In the genomic region with DNA sequence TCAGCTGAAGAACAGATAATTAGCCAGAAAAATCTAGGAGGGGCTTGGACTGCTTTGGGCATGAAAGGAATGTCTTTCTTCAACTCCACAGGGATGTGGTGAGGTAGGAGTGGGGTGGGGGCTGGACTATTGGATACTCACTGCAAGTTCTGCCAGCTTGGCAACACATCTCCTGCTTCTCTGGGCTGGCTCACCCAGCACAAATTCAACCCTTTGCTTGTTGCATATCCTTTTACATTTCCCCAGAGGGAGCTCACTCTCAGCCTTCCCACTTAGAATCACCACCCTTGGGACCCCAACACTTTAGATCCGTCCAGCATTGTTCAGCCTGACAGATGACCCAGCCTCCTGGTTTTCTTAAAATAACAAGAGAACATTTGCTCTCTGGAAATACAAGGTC, we compare ENCODE assay signal across 24 cellular contexts.
DNase-seq lines count a peak whose midpoint lies in the region; ATAC-seq and TF ChIP-seq lines count a peak whose summit lies in the region.
"Had no signal": no experiment of that assay in that cellular context is flagged by ENCODE, and none has a peak within 500 bp of the region (broad histone marks: within the 10 kb centered on the region; RNA-seq: fewer than 3 reads in every experiment).

No MANE protein-coding gene starts in this region.

- H3K4me2 ChIP-seq in GM23338 (no peak overlapping the region), neural progenitor cell (no peak overlapping the region)
- H3K4me2 ChIP-seq: BLaER1 had no signal

- in situ Hi-C loops in astrocyte of the cerebellum (cut with HindIII; ENCODE audit: low sequenced_read_pairs): loop anchor here (25.0 kb wide), 1 partner anchor 307 kb away; no protein-coding TSS in a partner anchor

- no peaks in the 10 kb centered on the region for H3K27me3 ChIP-seq in GM23338 (ENCODE audit: insufficient read depth)
- H3K27me3 ChIP-seq in cardiac muscle cell: no peaks in the 10 kb centered on the region
- no peaks in the 10 kb centered on the region for H3K27me3 ChIP-seq in neural progenitor cell
- H3K27me3 ChIP-seq: BLaER1 had no signal

- H3K9me3 Mint-ChIP-seq in GM23338 (no peaks in the 10 kb centered on the region; the same call in 2 of the 3 replicates), neural progenitor cell (peaks cover 4% of the 10 kb centered on the region)
- H3K9me3 Mint-ChIP-seq: activated T-cell treated with anti-CD3 and anti-CD28 coated beads, Interleukin-2, amount 50 U/mL, for 4 hours had no signal

- H3K27ac ChIP-seq in GM23338 (ENCODE audit: low read depth): no peak overlapping the region
- no peak overlapping the region for H3K27ac ChIP-seq in cardiac muscle cell
- no peak overlapping the region for H3K27ac ChIP-seq in neural progenitor cell
- H3K27ac ChIP-seq: BLaER1 had no signal

- H3K36me3 ChIP-seq in GM23338 (ENCODE audit: insufficient read depth) (no peaks in the 10 kb centered on the region), cardiac muscle cell (no peaks in the 10 kb centered on the region), neural progenitor cell (no peaks in the 10 kb centered on the region)
- H3K36me3 ChIP-seq: BLaER1 had no signal

- H3K4me1 ChIP-seq in GM23338 (ENCODE audit: insufficient read depth) (peaks cover 3% of the 10 kb centered on the region; the same call in 1 of the 2 replicates), cardiac muscle cell (ENCODE audit: low read depth) (peaks cover 7% of the 10 kb centered on the region), neural progenitor cell (peaks cover 10% of the 10 kb centered on the region)
- H3K4me1 ChIP-seq: Caco-2 had no signal

- H3K36me3 Mint-ChIP-seq in GM23338 (ENCODE audit: low read depth) (no peaks in the 10 kb centered on the region), neural progenitor cell (peaks cover 2% of the 10 kb centered on the region)
- H3K36me3 Mint-ChIP-seq: activated naive CD4-positive, alpha-beta T cell treated with anti-CD3 and anti-CD28 coated beads, Interleukin-2, amount 50 U/mL, for 24 hours had no signal

- no peaks in the 10 kb centered on the region for H4K20me1 ChIP-seq in GM23338 (replicated peaks; ENCODE audit: insufficient read depth)
- H4K20me1 ChIP-seq in neural progenitor cell (ENCODE audit: low read depth): no peaks in the 10 kb centered on the region
- H4K20me1 ChIP-seq: BLaER1 had no signal

- H3K4me3 Mint-ChIP-seq in GM23338: no peak overlapping the region
- no peak overlapping the region for H3K4me3 Mint-ChIP-seq in neural progenitor cell
- H3K4me3 Mint-ChIP-seq: activated naive CD4-positive, alpha-beta T cell treated with anti-CD3 and anti-CD28 coated beads, Interleukin-2, amount 50 U/mL, for 24 hours; activated T-cell treated with anti-CD3 and anti-CD28 coated beads, Interleukin-2, amount 50 U/mL, for 4 hours; neural crest cell had no signal

- no peak for TF ChIP-seq CTCF in GM23338 (conservative IDR thresholded peaks at IDR 0.05; ENCODE audit: low read depth in 2 of 2)
- TF ChIP-seq CTCF in astrocyte of the cerebellum (IDR thresholded peaks at IDR 0.05; ENCODE audit: low read depth, low read length, missing control alignments): peak; percentile 24
- TF ChIP-seq CTCF in cardiac muscle cell (IDR thresholded peaks at IDR 0.05; ENCODE audit: low read depth, low read length): peak; percentile 24
- TF ChIP-seq CTCF in neural progenitor cell (IDR thresholded peaks at IDR 0.05): no peak

- H3K79me2 ChIP-seq in GM23338 (replicated peaks; ENCODE audit: insufficient read depth): no peaks in the 10 kb centered on the region
- H3K79me2 ChIP-seq in neural progenitor cell (ENCODE audit: low read depth): no peaks in the 10 kb centered on the region

- peak overlapping the region; percentile 80; the same call in 1 of the 2 replicates for H2AFZ ChIP-seq in GM23338
- H2AFZ ChIP-seq in neural progenitor cell (replicated peaks): no peak overlapping the region

- H3F3A ChIP-seq in GM23338 (replicated peaks; ENCODE audit: low read depth): no peaks in the 10 kb centered on the region
- no peaks in the 10 kb centered on the region for H3F3A ChIP-seq in neural progenitor cell (ENCODE audit: low read depth)

- H3K4me3 ChIP-seq in GM23338 (no peak overlapping the region), astrocyte of the cerebellum (ENCODE audit: low read depth, low read length) (no peak overlapping the region), cardiac muscle cell (no peak overlapping the region), neural progenitor cell (no peak overlapping the region)
- H3K4me3 ChIP-seq: BLaER1 had no signal

- H3K27me3 Mint-ChIP-seq in GM23338 (ENCODE audit: insufficient read depth, low read depth, poor library complexity): no peaks in the 10 kb centered on the region
- H3K27me3 Mint-ChIP-seq in neural progenitor cell (ENCODE audit: insufficient read depth, low read depth): peaks cover 8% of the 10 kb centered on the region

- H3K9me3 ChIP-seq in cardiac muscle cell (ENCODE audit: low read depth) (no peaks in the 10 kb centered on the region), neural progenitor cell (ENCODE audit: low read depth) (no peaks in the 10 kb centered on the region)
- H3K9me3 ChIP-seq: BLaER1, Caco-2 had no signal

- ATAC-seq in GM23338 (no peak; the same call in 2 of the 3 replicates), GM21360 (IDR thresholded peaks at IDR 0.05; ENCODE audit: unreplicated experiment) (no peak)
- ATAC-seq: activated T-cell treated with anti-CD3 and anti-CD28 coated beads, Interleukin-2, amount 50 U/mL, for 4 hours; SK-N-SH treated with all-trans-retinoic acid at 6 μM for 48 hours had no signal

- H3K9me2 ChIP-seq in GM23338 (ENCODE audit: insufficient read depth): 0 out of 2 replicates have a peak, but pooled peaks cover 8% of the 10 kb centered on the region

- H3K9ac ChIP-seq in neural progenitor cell: no peak overlapping the region
- H3K9ac ChIP-seq: BLaER1 had no signal

- no peak overlapping the region for H3K27ac Mint-ChIP-seq in GM23338
- no peak overlapping the region for H3K27ac Mint-ChIP-seq in neural progenitor cell
- H3K27ac Mint-ChIP-seq: activated naive CD4-positive, alpha-beta T cell treated with anti-CD3 and anti-CD28 coated beads, Interleukin-2, amount 50 U/mL, for 24 hours had no signal

- H3K4me1 Mint-ChIP-seq in GM23338: peaks cover 8% of the 10 kb centered on the region
- H3K4me1 Mint-ChIP-seq in neural progenitor cell: peaks cover 5% of the 10 kb centered on the region
- H3K4me1 Mint-ChIP-seq: activated naive CD4-positive, alpha-beta T cell treated with anti-CD3 and anti-CD28 coated beads, Interleukin-2, amount 50 U/mL, for 24 hours; neural crest cell had no signal

- DNase-seq in GM23338 (ENCODE audit: low spot score): no peak
- peak; percentile 79 for DNase-seq in astrocyte of the cerebellum (ENCODE audit: low read depth)
- DNase-seq in cardiac muscle cell (ENCODE audit: low read depth in 1 of 2, low spot score in 1 of 2): peak; percentile 12 to 79
- peak; percentile 20 for DNase-seq in neural progenitor cell (ENCODE audit: low spot score)
- no peak for DNase-seq in T-helper 9 cell
- DNase-seq in SW 1271 (lab: John Stamatoyannopoulos, UW): no peak
- DNase-seq in OCI-M1 (lab: John Stamatoyannopoulos, UW): no peak
- DNase-seq: activated CD4-positive, CD25-positive, alpha-beta regulatory T cell treated with anti-CD3 and anti-CD28 coated beads, Interleukin-2, amount 50 U/mL, for 72 hours; activated T-cell treated with anti-CD3 and anti-CD28 coated beads, Interleukin-2, amount 50 U/mL, for 4 hours; Caco-2; EL; foreskin melanocyte; midbrain; NCI-H1105 treated with DMSO at 0.1 percent for 48 hours; NCI-H2107; NCI-H524; RPMI8226; stimulated activated CD4-positive, alpha-beta T cell treated with anti-CD3 and anti-CD28 coated beads, Interleukin-12 subunit alpha, Interleukin-12 subunit beta, amount 100 ng/mL, for 4 hours; stimulated activated CD8-positive, alpha-beta memory T cell treated with anti-CD3 and anti-CD28 coated beads, Interleukin-4, amount 100 ng/mL, for 48 hours had no signal

Comparison
In these comparisons a context has a peak if more than half of its experiments do, and no peak if none do; other contexts are left out.
1. DNase-seq: peak in astrocyte of the cerebellum (single experiment), cardiac muscle cell (2 of 2) and neural progenitor cell (single experiment); none in GM23338 (single experiment), T-helper 9 cell (single experiment), SW 1271 (0 of 2) and OCI-M1 (single experiment).
2. CTCF ChIP-seq: peak in astrocyte of the cerebellum (single experiment) and cardiac muscle cell (single experiment); none in GM23338 (0 of 2) and neural progenitor cell (single experiment).